In the genomic region with DNA sequence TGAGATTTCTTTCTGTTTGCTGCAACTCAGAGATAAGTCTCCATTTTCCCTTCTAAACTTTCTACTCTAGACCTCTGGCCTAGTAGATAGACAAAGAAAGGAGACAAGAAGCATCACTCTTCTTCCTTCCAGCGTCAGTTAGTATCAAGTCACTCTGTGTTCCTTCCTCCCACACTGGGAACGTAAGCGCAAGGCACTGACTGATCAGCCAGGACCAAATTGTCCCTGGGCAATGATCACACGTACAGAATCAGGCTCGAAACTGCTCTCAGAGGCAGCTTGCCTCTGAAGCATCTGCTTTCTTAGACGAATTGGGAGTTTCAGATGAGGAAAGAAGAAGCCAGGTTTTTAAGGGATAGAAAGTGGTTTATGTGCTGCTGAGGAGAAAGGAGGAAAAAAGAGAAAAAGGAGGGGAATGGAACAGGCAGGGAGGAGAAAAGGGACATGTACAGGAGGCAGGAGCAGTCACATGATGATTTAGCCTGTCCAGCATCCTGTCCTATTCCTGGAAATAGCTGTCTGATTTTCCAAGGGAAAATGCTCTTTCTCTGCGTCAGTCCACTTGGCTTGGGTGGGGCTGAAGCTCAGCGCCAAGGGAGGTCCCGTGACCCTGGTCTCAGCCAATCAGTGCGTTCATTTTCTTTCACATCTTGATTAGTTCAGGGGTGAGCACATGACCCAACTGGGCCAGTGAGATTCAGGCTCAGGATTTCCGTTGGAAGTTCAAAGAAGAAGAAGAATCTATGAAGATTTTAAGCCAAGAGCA, we compare ENCODE assay signal across 16 cellular contexts.
A peak's percentile ranks its signal among the peaks of the same experiment; 100 is the strongest.
DNase-seq lines count a peak whose midpoint lies in the region; ATAC-seq and TF ChIP-seq lines count a peak whose summit lies in the region.
"Had no signal": no experiment of that assay in that cellular context is flagged by ENCODE, and none has a peak within 500 bp of the region (broad histone marks: within the 10 kb centered on the region; RNA-seq: fewer than 3 reads in every experiment).

No MANE protein-coding gene starts in this region.

- H3K4me3 ChIP-seq in heart right ventricle (peak overlapping the region in 3 of 10 donors; percentile 0 to 9 (median 3)), parathyroid adenoma (ENCODE audit: low read depth, low read length) (no peak overlapping the region), vagina (peak overlapping the region; percentile 1 to 7)

- DNase-seq in NCI-H2227 (lab: John Stamatoyannopoulos, UW; ENCODE audit: unreplicated experiment) = peak; percentile 25
- no peak for DNase-seq in NCI-H2227 treated with DMSO at 0.1 percent for 48 hours (lab: John Stamatoyannopoulos, UW)
- DNase-seq in heart right ventricle = peak; percentile 62 to 87
- peak in 1 of 2 donors; percentile 96 for DNase-seq in vagina (ENCODE audit: extremely low spot score in 2 of 2)
- DNase-seq in cerebellum (ENCODE audit: low spot score) = no peak
- no peak for DNase-seq in DMS79 (lab: John Stamatoyannopoulos, UW)
- DNase-seq: DMS79 treated with DMSO at 0.1 percent for 48 hours; H9; islet precursor cell; NCI-H1417; stimulated activated naive CD4-positive, alpha-beta T cell had no signal

- WGBS in heart right ventricle, 2 donors = 48 to 61% methylated on average over 11 of the region's 11 CpGs

- ATAC-seq in heart right ventricle (peak; percentile 89 to 98 (median 96)), HG03039 (IDR thresholded peaks at IDR 0.05; ENCODE audit: unreplicated experiment) (no peak)
- ATAC-seq: Panc1 had no signal

- no peak for TF ChIP-seq POLR2A in vagina (IDR thresholded peaks at IDR 0.05)

- H3K27me3 ChIP-seq in heart right ventricle (no peaks in the 10 kb centered on the region), parathyroid adenoma (ENCODE audit: control insufficient read depth, insufficient read depth, low read length) (no peaks in the 10 kb centered on the region), vagina (no peaks in the 10 kb centered on the region)

- intact Hi-C loops in heart right ventricle (cut with DNase I) (loop anchor here in 2 of 10 donors (2.0 to 5.0 kb wide), 2 partner anchors 60 kb away; no protein-coding TSS in a partner anchor), vagina (cut with DNase I) (no loop called here)

- H3K4me1 ChIP-seq in heart right ventricle (peaks cover 0 to 10% (median 6%) of the 10 kb centered on the region in 9 donors), parathyroid adenoma (no peaks in the 10 kb centered on the region), vagina (no peaks in the 10 kb centered on the region)

- H3K27ac ChIP-seq in heart right ventricle (peak overlapping the region; percentile 56 to 90 (median 84)), parathyroid adenoma (peak overlapping the region; percentile 71), vagina (peak overlapping the region; percentile 79)
- H3K27ac ChIP-seq: 22Rv1, HL-60 had no signal

- no peaks in the 10 kb centered on the region for H3K79me2 ChIP-seq in parathyroid adenoma

- no peak overlapping the region for H3K9ac ChIP-seq in parathyroid adenoma

- no peak overlapping the region for H2AFZ ChIP-seq in parathyroid adenoma

- no peaks in the 10 kb centered on the region for H3K36me3 ChIP-seq in heart right ventricle
- no peaks in the 10 kb centered on the region for H3K36me3 ChIP-seq in parathyroid adenoma (ENCODE audit: control insufficient read depth, insufficient read depth, low read length)
- no peaks in the 10 kb centered on the region for H3K36me3 ChIP-seq in vagina

- no peak overlapping the region for H3K4me2 ChIP-seq in parathyroid adenoma (ENCODE audit: low read length)

- no peak for TF ChIP-seq CTCF in heart right ventricle (IDR thresholded peaks at IDR 0.05)
- no peak for TF ChIP-seq CTCF in parathyroid adenoma (IDR thresholded peaks at IDR 0.05)
- TF ChIP-seq CTCF in vagina (IDR thresholded peaks at IDR 0.05) = no peak

- H3K9me3 ChIP-seq in heart right ventricle (no peaks in the 10 kb centered on the region), parathyroid adenoma (ENCODE audit: control insufficient read depth, low read length) (no peaks in the 10 kb centered on the region), vagina (no peaks in the 10 kb centered on the region)

Comparison
In these comparisons a context has a peak if more than half of its experiments do, and no peak if none do; other contexts are left out.
1. DNase-seq: peak in NCI-H2227 (single experiment) and heart right ventricle (2 of 2); none in NCI-H2227 treated with DMSO at 0.1 percent for 48 hours (single experiment), cerebellum (single experiment) and DMS79 (single experiment).
2. Peak in every context shown above with its lines, with median percentiles within 50 percentile points of each other: H3K27ac ChIP-seq.